10 cellular contexts compared by ENCODE assay signal in genomic region chr9:98247826-98248657, GRCh38. TPM values are rescaled to one million over a fixed set of nuclear protein-coding genes. Genes with fewer than 3 reads are reported as not detected.
DNase-seq lines count a peak whose midpoint lies in the region; ATAC-seq and TF ChIP-seq lines count a peak whose summit lies in the region.
"Had no signal": no experiment of that assay in that cellular context is flagged by ENCODE, and none has a peak within 500 bp of the region (broad histone marks: within the 10 kb centered on the region; RNA-seq: fewer than 3 reads in every experiment).

No MANE protein-coding gene starts in this region.

- TF ChIP-seq CTCF in right atrium auricular region (IDR thresholded peaks at IDR 0.05) (no peak), neutrophil (IDR thresholded peaks at IDR 0.05) (no peak)

- ATAC-seq in Right ventricle myocardium superior (ENCODE audit: poor library complexity): no peak
- ATAC-seq in HG03039 (IDR thresholded peaks at IDR 0.05; ENCODE audit: unreplicated experiment): no peak
- ATAC-seq in GM18511 (IDR thresholded peaks at IDR 0.05; ENCODE audit: unreplicated experiment): no peak

- H3K9me3 ChIP-seq in right atrium auricular region: no peaks in the 10 kb centered on the region
- H3K9me3 ChIP-seq in neutrophil: no peaks in the 10 kb centered on the region

- DNase-seq in right atrium auricular region (ENCODE audit: low spot score) (no peak), Right ventricle myocardium superior (no peak), NCI-H524 treated with DMSO at 0.1 percent for 48 hours (lab: John Stamatoyannopoulos, UW) (no peak), NCI-H446 treated with DMSO at 0.1 percent for 48 hours (lab: John Stamatoyannopoulos, UW) (no peak)
- DNase-seq: naive B cell, NCI-H1694 had no signal

- intact Hi-C loops in Right ventricle myocardium superior (cut with DNase I): no loop called here

- H3K27me3 ChIP-seq in right atrium auricular region: no peaks in the 10 kb centered on the region
- no peaks in the 10 kb centered on the region for H3K27me3 ChIP-seq in neutrophil

- H3K36me3 ChIP-seq in right atrium auricular region (no peaks in the 10 kb centered on the region), neutrophil (peaks cover 9% of the 10 kb centered on the region)

- H3K4me3 ChIP-seq in right atrium auricular region: no peak overlapping the region
- H3K4me3 ChIP-seq in neutrophil (ENCODE audit: low read depth in 1 of 2, low read length in 1 of 2): peak overlapping the region; percentile 29 to 37

- H3K4me1 ChIP-seq in right atrium auricular region: peaks cover 0 to 14% of the 10 kb centered on the region in 2 donors
- peaks cover 88 to 91% of the 10 kb centered on the region in 2 experiments for H3K4me1 ChIP-seq in neutrophil (ENCODE audit: control insufficient read depth in 1 of 2, insufficient read depth in 1 of 2, low read depth in 1 of 2, low read length in 1 of 2)

- H3K27ac ChIP-seq in right atrium auricular region (peak overlapping the region; percentile 54 to 69), cingulate gyrus (ENCODE audit: low read depth, low read length) (peak overlapping the region; percentile 60), neutrophil (peak overlapping the region; percentile 91)

RNA-seq across cellular contexts. Expression of gene TBC1D2, which starts 7.4 kb away (rescaled TPM):
- total RNA-seq in right atrium auricular region: 1 to 10 TPM; 2.6 to 4.6 TPM
- total RNA-seq in Right ventricle myocardium superior: 2.0 TPM

RNA-seq across cellular contexts. Expression of gene CORO2A, which starts 55.6 kb away (rescaled TPM):
- total RNA-seq in right atrium auricular region: under 1 TPM; 0.39 to 0.44 TPM
- total RNA-seq in Right ventricle myocardium superior: 0.30 TPM

Comparison
In these comparisons a context has a peak if more than half of its experiments do, and no peak if none do; other contexts are left out.
1. H3K4me3 ChIP-seq: peak in neutrophil (2 of 2); none in right atrium auricular region (0 of 2).
2. Peak in every context shown above with its lines, with median percentiles within 50 percentile points of each other: H3K27ac ChIP-seq.